19 cellular contexts compared by ENCODE assay signal in the genomic region with DNA sequence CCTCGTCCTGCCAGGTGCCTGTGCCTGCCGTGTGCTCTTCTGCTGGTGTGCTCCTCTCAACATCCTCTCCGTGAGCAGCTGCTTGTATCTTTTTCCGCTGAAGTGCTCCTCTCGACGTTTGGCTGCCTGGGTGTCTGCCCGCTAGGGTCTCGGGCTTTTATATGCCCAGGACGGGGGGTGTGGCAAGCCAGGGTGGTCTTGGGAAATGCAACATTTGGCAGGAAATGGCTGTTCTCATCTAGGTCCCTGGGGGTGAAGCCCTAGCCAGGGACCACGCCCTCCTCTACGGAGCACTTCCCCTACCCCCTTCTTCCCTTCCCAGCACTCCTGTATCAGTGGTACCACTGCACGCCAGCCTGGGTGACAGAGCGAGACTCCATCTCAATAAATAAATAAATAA.
"Had no signal": no experiment of that assay in that cellular context is flagged by ENCODE, and none has a peak within 500 bp of the region (broad histone marks: within the 10 kb centered on the region; RNA-seq: fewer than 3 reads in every experiment).

No MANE protein-coding gene starts in this region.

- H3K27me3 ChIP-seq: heart left ventricle, right lobe of liver, transverse colon had no signal

- H3K27ac ChIP-seq: coronary artery, left ventricle myocardium inferior, psoas muscle, right lobe of liver, thoracic aorta, transverse colon had no signal

- H3K9me3 ChIP-seq: psoas muscle, right lobe of liver, thoracic aorta, transverse colon had no signal

- H3K27ac Mint-ChIP-seq: naive B cell; nephron; stimulated activated effector memory CD8-positive, alpha-beta T cell treated with anti-CD3 and anti-CD28 coated beads, Interleukin-12 subunit alpha, Interleukin-12 subunit beta, amount 100 ng/mL, for 72 hours had no signal

- H3K4me3 ChIP-seq: coronary artery, heart left ventricle, left ventricle myocardium inferior, psoas muscle, right lobe of liver, thoracic aorta, transverse colon had no signal

- H3K36me3 Mint-ChIP-seq: stimulated activated effector memory CD8-positive, alpha-beta T cell treated with anti-CD3 and anti-CD28 coated beads, Interleukin-12 subunit alpha, Interleukin-12 subunit beta, amount 100 ng/mL, for 72 hours had no signal

- H3K4me1 Mint-ChIP-seq: naive B cell; stimulated activated effector memory CD8-positive, alpha-beta T cell treated with anti-CD3 and anti-CD28 coated beads, Interleukin-12 subunit alpha, Interleukin-12 subunit beta, amount 100 ng/mL, for 72 hours had no signal

- H3K4me3 Mint-ChIP-seq: naive B cell; nephron; stimulated activated effector memory CD8-positive, alpha-beta T cell treated with anti-CD3 and anti-CD28 coated beads, Interleukin-12 subunit alpha, Interleukin-12 subunit beta, amount 100 ng/mL, for 72 hours had no signal

- H3K36me3 ChIP-seq: right lobe of liver, thoracic aorta, transverse colon had no signal

- H3K4me1 ChIP-seq: psoas muscle, right lobe of liver, transverse colon had no signal

- H3K27me3 Mint-ChIP-seq: naive B cell had no signal

- ATAC-seq: esophagus mucosa; heart left ventricle; left cardiac atrium; psoas muscle; right lobe of liver; stimulated activated effector memory CD8-positive, alpha-beta T cell treated with anti-CD3 and anti-CD28 coated beads, Interleukin-12 subunit alpha, Interleukin-12 subunit beta, amount 100 ng/mL, for 72 hours; stimulated activated naive CD8-positive, alpha-beta T cell treated with anti-CD3 and anti-CD28 coated beads, Interleukin-15, Interleukin-2, amounts not matched to agents 100 U/mL and 50 U/mL, for 24 hours had no signal

- DNase-seq: effector CD8-positive, alpha-beta T cell; heart left ventricle; hypothalamus; left cardiac atrium; left ventricle myocardium inferior; mesendoderm; naive B cell; psoas muscle; retina; right lobe of liver; stimulated activated CD4-positive, alpha-beta T cell treated with anti-CD3 and anti-CD28 coated beads, Interleukin-4, amount 100 ng/mL, for 1 hour; stimulated activated CD8-positive, alpha-beta memory T cell treated with anti-CD3 and anti-CD28 coated beads, Interleukin-4, amount 100 ng/mL, for 48 hours; stimulated activated naive CD8-positive, alpha-beta T cell treated with anti-CD3 and anti-CD28 coated beads, Interleukin-15, Interleukin-2, amounts not matched to agents 100 U/mL and 50 U/mL, for 24 hours; transverse colon had no signal
